20 cellular contexts compared by ENCODE assay signal in the genomic region with DNA sequence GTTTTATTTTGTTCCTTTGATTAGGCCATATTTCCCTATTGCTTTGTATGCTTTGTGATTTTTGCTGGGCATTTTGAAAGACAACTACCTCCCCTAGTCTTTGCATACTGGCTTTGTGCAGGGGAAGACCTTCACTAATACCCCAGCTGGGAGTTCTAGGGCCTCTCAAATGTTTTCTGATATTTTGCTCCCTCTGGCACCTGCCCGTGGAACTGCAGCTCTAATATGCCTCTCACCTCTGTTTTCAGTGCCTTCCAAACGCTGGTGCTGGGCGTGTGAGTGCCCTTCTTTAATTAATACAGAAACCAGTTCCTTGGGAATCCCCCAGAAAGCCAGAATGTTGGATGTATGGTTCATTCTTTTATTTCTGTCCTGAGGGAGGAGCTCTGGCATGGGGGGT.
DNase-seq lines count a peak whose midpoint lies in the region; ATAC-seq and TF ChIP-seq lines count a peak whose summit lies in the region.
"Had no signal": no experiment of that assay in that cellular context is flagged by ENCODE, and none has a peak within 500 bp of the region (broad histone marks: within the 10 kb centered on the region; RNA-seq: fewer than 3 reads in every experiment).

No MANE protein-coding gene starts in this region.

- no peak overlapping the region for H3K27ac ChIP-seq in foreskin keratinocyte
- no peak overlapping the region for H3K27ac ChIP-seq in osteoblast (ENCODE audit: low read depth, low read length)
- H3K27ac ChIP-seq: A549, colonic mucosa, gastroesophageal sphincter, RWPE1, tibial nerve had no signal

- no peaks in the 10 kb centered on the region for H3K27me3 ChIP-seq in foreskin keratinocyte
- H3K27me3 ChIP-seq in osteoblast (ENCODE audit: insufficient read depth, low read length), result no peaks in the 10 kb centered on the region
- H3K27me3 ChIP-seq: colonic mucosa, gastroesophageal sphincter, tibial nerve had no signal

- ATAC-seq in foreskin keratinocyte, result no peak
- ATAC-seq: A549; gastroesophageal sphincter; right cardiac atrium; stimulated activated naive B cell treated with anti-CD40 and anti-IgM and Interleukin-4, amounts not matched to agents 10 μg/mL and 1 μg/mL and 100 μg/mL, for 72 hours had no signal

- no peaks in the 10 kb centered on the region for H3K9me3 ChIP-seq in osteoblast (ENCODE audit: low read depth, low read length)
- H3K9me3 ChIP-seq: A549, colonic mucosa had no signal

- DNase-seq in activated CD4-positive, alpha-beta T cell treated with anti-CD3 and anti-CD28 coated beads for 48 hours, result peak; percentile 2
- no peak for DNase-seq in activated CD4-positive, alpha-beta T cell treated with anti-CD3 and anti-CD28 coated beads, Interleukin-2, amount 50 U/mL, for 48 hours
- DNase-seq in RPMI8226 (peak; percentile 8), foreskin keratinocyte (no peak), osteoblast (ENCODE audit: insufficient read length, low spot score, missing footprints) (no peak), SKM-1 (lab: John Stamatoyannopoulos, UW; ENCODE audit: unreplicated experiment) (no peak), HK-2 (ENCODE audit: unreplicated experiment) (no peak)
- DNase-seq in activated CD4-positive, CD25-positive, alpha-beta regulatory T cell (lab: John Stamatoyannopoulos, UW), result no peak
- DNase-seq: activated CD4-positive, alpha-beta T cell treated with anti-CD3 and anti-CD28 coated beads, Interleukin-2, amount 50 U/mL, for 1 hour; activated naive CD4-positive, alpha-beta T cell treated with anti-CD3 and anti-CD28 coated beads, Interleukin-2, amount 10 ng/mL, durations not matched to agents 7 days and 5 days; CD4-positive, alpha-beta T cell; colonic mucosa; DND-41; right cardiac atrium; stimulated activated CD4-positive, alpha-beta T cell treated with anti-CD3 and anti-CD28 coated beads, Interleukin-15, amount 100 ng/mL, for 24 hours; stimulated activated naive B cell treated with anti-CD40 and anti-IgM and Interleukin-4, amounts not matched to agents 10 μg/mL and 1 μg/mL and 100 μg/mL, for 72 hours had no signal

- H2AFZ ChIP-seq in osteoblast (ENCODE audit: low read length), result no peak overlapping the region

- TF ChIP-seq CTCF in foreskin keratinocyte (conservative IDR thresholded peaks at IDR 0.05), result peak; percentile 24
- peak; percentile 10 for TF ChIP-seq CTCF in osteoblast (IDR thresholded peaks at IDR 0.05; ENCODE audit: extremely low read depth, low read depth, low read length)

- no peaks in the 10 kb centered on the region for H4K20me1 ChIP-seq in osteoblast (ENCODE audit: insufficient read depth, low read length)

- H3K4me2 ChIP-seq in osteoblast (ENCODE audit: insufficient read depth, low read length), result no peak overlapping the region
- H3K4me2 ChIP-seq: A549 had no signal

- no peaks in the 10 kb centered on the region for H3K4me1 ChIP-seq in foreskin keratinocyte
- H3K4me1 ChIP-seq in osteoblast (ENCODE audit: insufficient read depth, low read length), result no peaks in the 10 kb centered on the region
- H3K4me1 ChIP-seq: A549, colonic mucosa, gastroesophageal sphincter, tibial nerve had no signal

- H3K79me2 ChIP-seq in osteoblast (ENCODE audit: insufficient read depth, low read length), result no peaks in the 10 kb centered on the region

- H3K36me3 ChIP-seq in osteoblast (ENCODE audit: insufficient read depth, low read length), result no peaks in the 10 kb centered on the region
- H3K36me3 ChIP-seq: colonic mucosa had no signal

- H3K4me3 ChIP-seq in osteoblast (ENCODE audit: insufficient read depth, low read length), result no peak overlapping the region
- H3K4me3 ChIP-seq: A549, colonic mucosa, gastroesophageal sphincter, tibial nerve had no signal

Comparison
In these comparisons a context has a peak if more than half of its experiments do, and no peak if none do; other contexts are left out.
1. DNase-seq: peak in activated CD4-positive, alpha-beta T cell treated with anti-CD3 and anti-CD28 coated beads for 48 hours (single experiment) and RPMI8226 (single experiment); none in activated CD4-positive, alpha-beta T cell treated with anti-CD3 and anti-CD28 coated beads, Interleukin-2, amount 50 U/mL, for 48 hours (0 of 2), foreskin keratinocyte (0 of 2), osteoblast (single experiment), SKM-1 (single experiment), activated CD4-positive, CD25-positive, alpha-beta regulatory T cell (0 of 4) and HK-2 (single experiment).